Comparison of ENCODE assay signal across 15 cellular contexts in genomic region chr4:174198396-174199179, GRCh38.
A peak's percentile ranks its signal among the peaks of the same experiment; 100 is the strongest.
DNase-seq lines count a peak whose midpoint lies in the region; ATAC-seq and TF ChIP-seq lines count a peak whose summit lies in the region.
"Had no signal": no experiment of that assay in that cellular context is flagged by ENCODE, and none has a peak within 500 bp of the region (broad histone marks: within the 10 kb centered on the region; RNA-seq: fewer than 3 reads in every experiment).

No MANE protein-coding gene starts in this region.

- H3K9me3 ChIP-seq in gastrocnemius medialis: no peaks in the 10 kb centered on the region

- no peak for TF ChIP-seq CTCF in HFF-Myc (IDR thresholded peaks at IDR 0.05; ENCODE audit: low read depth, low read length, missing control alignments)
- TF ChIP-seq CTCF in fibroblast of pulmonary artery (IDR thresholded peaks at IDR 0.05; ENCODE audit: low read length, missing control alignments): no peak
- no peak for TF ChIP-seq CTCF in gastrocnemius medialis (IDR thresholded peaks at IDR 0.05 in 4 of 5, conservative IDR thresholded peaks at IDR 0.05 in 1 of 5)

- no peak overlapping the region for H3K27ac ChIP-seq in gastrocnemius medialis
- H3K27ac ChIP-seq: skin epidermis had no signal

- intact Hi-C loops in gastrocnemius medialis (cut with DNase I; ENCODE audit: low total_unique reads): no loop called here

- no peaks in the 10 kb centered on the region for H3K4me1 ChIP-seq in gastrocnemius medialis

- ATAC-seq in HG03095 (IDR thresholded peaks at IDR 0.05; ENCODE audit: unreplicated experiment) (no peak), gastrocnemius medialis (no peak)

- H3K4me3 ChIP-seq in HFF-Myc (replicated peaks; ENCODE audit: low read depth, low read length) (no peak overlapping the region), fibroblast of pulmonary artery (replicated peaks; ENCODE audit: low read depth, low read length) (no peak overlapping the region), gastrocnemius medialis (no peak overlapping the region)
- H3K4me3 ChIP-seq: skin epidermis had no signal

- peak; percentile 84 for DNase-seq in A172 (ENCODE audit: low spot score)
- peak; percentile 27 for DNase-seq in HFF-Myc (ENCODE audit: extremely low read depth, low read depth)
- peak; percentile 16 for DNase-seq in T1000 (lab: John Stamatoyannopoulos, UW)
- DNase-seq in fibroblast of pulmonary artery (ENCODE audit: low read depth): peak; percentile 91
- DNase-seq in T-helper 2 cell: no peak
- DNase-seq in cortex of kidney (lab: John Stamatoyannopoulos, UW): no peak
- DNase-seq in gastrocnemius medialis: no peak
- DNase-seq: ACHN; activated T-cell treated with anti-CD3 and anti-CD28 coated beads, Interleukin-2, amount 50 U/mL, for 1 hour; central memory CD4-positive, alpha-beta T cell; GF-D8; H7; NCI-H774 had no signal

- no peak for TF ChIP-seq POLR2A in gastrocnemius medialis (IDR thresholded peaks at IDR 0.05)

- no peaks in the 10 kb centered on the region for H3K36me3 ChIP-seq in gastrocnemius medialis

- H3K27me3 ChIP-seq in gastrocnemius medialis: peaks cover 0 to 10% (median 3%) of the 10 kb centered on the region in 3 donors

- in situ Hi-C loops in gastrocnemius medialis (cut with MboI; ENCODE audit: low sequenced_read_pairs in 4 of 4): no loop called here

Comparison
In these comparisons a context has a peak if more than half of its experiments do, and no peak if none do; other contexts are left out.
1. DNase-seq: peak in A172 (single experiment), HFF-Myc (single experiment), T1000 (single experiment) and fibroblast of pulmonary artery (single experiment); none in T-helper 2 cell (0 of 5), cortex of kidney (single experiment) and gastrocnemius medialis (0 of 2).